ENCODE assay signal across 8 cellular contexts in genomic region chr12:49060237-49061156, GRCh38. TPM values are rescaled to one million over a fixed set of nuclear protein-coding genes. Genes with fewer than 3 reads are reported as not detected.
DNase-seq lines count a peak whose midpoint lies in the region; ATAC-seq and TF ChIP-seq lines count a peak whose summit lies in the region.

KMT2D (minus strand) TSS chr12:49060794; CDS start chr12:49055324, 5,470 bp downstream.

- H3K27me3 Mint-ChIP-seq in activated CD4-positive, alpha-beta memory T cell treated with anti-CD3 and anti-CD28 coated beads for 36 hours: no peaks in the 10 kb centered on the region

- peak within 1 kb of the TSS; percentile 94 for H3K4me3 Mint-ChIP-seq in activated CD4-positive, alpha-beta memory T cell treated with anti-CD3 and anti-CD28 coated beads for 36 hours

- peak; percentile 78 for DNase-seq in AG04449 (ENCODE audit: low read depth, low spot score)
- DNase-seq in NCI-H774 (lab: John Stamatoyannopoulos, UW): peak; percentile 94
- DNase-seq in activated CD4-positive, alpha-beta memory T cell treated with anti-CD3 and anti-CD28 coated beads for 36 hours: peak; percentile 91
- peak; percentile 86 to 97 for DNase-seq in lower leg skin (ENCODE audit: low spot score in 2 of 2)
- DNase-seq in stimulated activated CD4-positive, alpha-beta T cell treated with anti-CD3 and anti-CD28 coated beads, Interleukin-4, amount 100 ng/mL, for 4 hours: peak; percentile 87 to 88

- peak within 1 kb of the TSS; percentile 96 for H3K27ac Mint-ChIP-seq in activated CD4-positive, alpha-beta memory T cell treated with anti-CD3 and anti-CD28 coated beads for 36 hours

- CTCF ChIA-PET in AG04449 (lab: Yijun Ruan, JAX): interaction anchor here (0.7 to 2.1 kb wide), 4 partner anchors 9 to 34 kb away, joined by 3 to 8 read pairs (median 5); partner anchors contain the start of genes DHH and RHEBL1
- CTCF ChIA-PET in activated CD4-positive, alpha-beta memory T cell treated with anti-CD3 and anti-CD28 coated beads for 36 hours (lab: Charles Lee): interaction anchor here (1.0 to 3.6 kb wide), 4 partner anchors 9 to 70 kb away, joined by 3 to 17 read pairs (median 10); partner anchors contain the start of genes RHEBL1 and TUBA1B

- intact Hi-C loops in activated CD4-positive, alpha-beta memory T cell treated with anti-CD3 and anti-CD28 coated beads for 36 hours (cut with micrococcal nuclease): loop anchor here (1.0 to 2.0 kb wide), 2 partner anchors 10 to 128 kb away; partner anchors contain the start of gene TUBA1A
- intact Hi-C loops in lower leg skin (cut with DNase I; ENCODE audit: low total_unique reads): no loop called here

- H3K27me3 ChIP-seq in duodenal mucosa (ENCODE audit: control insufficient read depth in 1 of 2, insufficient read depth in 2 of 2, low read length in 2 of 2): no peaks in the 10 kb centered on the region

- TF ChIP-seq CTCF in AG04449 (IDR thresholded peaks at IDR 0.05; ENCODE audit: insufficient read depth, low read length, missing control alignments) (peak; percentile 21), lower leg skin (IDR thresholded peaks at IDR 0.05) (peak in 1 of 3 donors; percentile 41)

- no peaks in the 10 kb centered on the region for H3K9me3 Mint-ChIP-seq in activated CD4-positive, alpha-beta memory T cell treated with anti-CD3 and anti-CD28 coated beads for 36 hours

- peak; percentile 59 for ATAC-seq in GM19035 (IDR thresholded peaks at IDR 0.05; ENCODE audit: unreplicated experiment)
- peak; percentile 49 for ATAC-seq in HG03565 (IDR thresholded peaks at IDR 0.05; ENCODE audit: unreplicated experiment)

- peaks cover 10% of the 10 kb centered on the region for H3K36me3 Mint-ChIP-seq in activated CD4-positive, alpha-beta memory T cell treated with anti-CD3 and anti-CD28 coated beads for 36 hours

- POLR2A ChIA-PET in AG04449 (lab: Yijun Ruan, JAX): no interaction called here
- POLR2A ChIA-PET in activated CD4-positive, alpha-beta memory T cell treated with anti-CD3 and anti-CD28 coated beads for 36 hours (lab: Charles Lee): interaction anchor here (1.4 kb wide), 1 partner anchor 9 kb away, joined by 4 read pairs; the partner anchor contains the start of gene RHEBL1

- H3K27ac ChIP-seq in duodenal mucosa (ENCODE audit: low read depth, low read length): peak within 1 kb of the TSS; percentile 96

- WGBS in lower leg skin, 2 donors: 1% methylated on average over 45 to 46 of the region's 74 CpGs

- H3K9ac ChIP-seq in duodenal mucosa (ENCODE audit: low read depth in 1 of 2, low read length in 2 of 2): peak within 1 kb of the TSS; percentile 87 to 95

- H3K9me3 ChIP-seq in duodenal mucosa (ENCODE audit: control insufficient read depth in 1 of 2, low read length in 2 of 2): no peaks in the 10 kb centered on the region

- H3K4me3 ChIP-seq in AG04449 (ENCODE audit: low read depth, low read length): peak within 1 kb of the TSS; percentile 84
- H3K4me3 ChIP-seq in duodenal mucosa (ENCODE audit: low read depth in 1 of 2, low read length in 2 of 2): peak within 1 kb of the TSS; percentile 87 to 97
- H3K4me3 ChIP-seq in lower leg skin (ENCODE audit: low read depth, poor library complexity, severe bottlenecking): peak within 1 kb of the TSS; percentile 96

- TF ChIP-seq POLR2A in lower leg skin (IDR thresholded peaks at IDR 0.05): peak in 1 of 2 donors; percentile 17

- H3K36me3 ChIP-seq in duodenal mucosa (ENCODE audit: control insufficient read depth in 1 of 2, insufficient read depth in 2 of 2, low read length in 2 of 2): no peaks in the 10 kb centered on the region

- H3K4me1 ChIP-seq in duodenal mucosa (ENCODE audit: control insufficient read depth in 1 of 2, insufficient read depth in 2 of 2, low read length in 2 of 2): peaks cover 39 to 45% of the 10 kb centered on the region in 2 donors

- H3K4me1 Mint-ChIP-seq in activated CD4-positive, alpha-beta memory T cell treated with anti-CD3 and anti-CD28 coated beads for 36 hours (ENCODE audit: low read depth): peaks cover 43% of the 10 kb centered on the region

RNA-seq across cellular contexts. Expression of gene KMT2D, which starts in this region (rescaled TPM):
- 10 to 100 TPM; 47.9 to 49.0 TPM for total RNA-seq in activated CD4-positive, alpha-beta memory T cell treated with anti-CD3 and anti-CD28 coated beads for 36 hours
- 100 to 1,000 TPM in 1 of 4 donors, 10 to 100 TPM in 3; 43.2 to 169 (median 79.6) TPM for total RNA-seq in lower leg skin

Comparison
In these comparisons a context has a peak if more than half of its experiments do, and no peak if none do; other contexts are left out.
1. Peak in every context shown above with its lines: DNase-seq, ATAC-seq, H3K4me3 ChIP-seq and H3K27ac ChIP-seq.